ENCODE assay signal across 33 cellular contexts in the genomic region with DNA sequence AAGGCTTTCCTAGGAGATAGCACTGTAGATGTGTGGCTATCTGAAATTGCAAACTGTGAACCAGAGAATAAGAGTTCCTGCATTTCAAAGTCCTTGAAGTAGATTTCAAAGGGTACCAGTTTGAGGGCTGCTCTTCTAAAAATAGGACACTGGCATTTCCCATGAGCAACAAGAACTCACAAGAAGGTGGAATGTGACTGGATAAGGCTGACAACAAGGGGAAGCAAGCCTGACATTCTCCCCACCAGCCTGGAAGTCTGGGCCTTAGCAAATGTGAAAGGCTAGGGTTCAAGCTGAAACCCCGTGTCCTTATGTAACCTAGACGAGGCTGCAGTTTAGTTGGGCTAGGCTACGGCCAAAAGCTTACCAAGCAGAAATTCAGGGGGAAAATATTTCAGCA. TPM values are rescaled to one million over a fixed set of nuclear protein-coding genes. Genes with fewer than 3 reads are reported as not detected.
DNase-seq lines count a peak whose midpoint lies in the region; ATAC-seq and TF ChIP-seq lines count a peak whose summit lies in the region.
"Had no signal": no experiment of that assay in that cellular context is flagged by ENCODE, and none has a peak within 500 bp of the region (broad histone marks: within the 10 kb centered on the region; RNA-seq: fewer than 3 reads in every experiment).

No MANE protein-coding gene starts in this region.

- peak overlapping the region in 1 of 2 experiments; percentile 48; a peak in 1 of 4 replicates for H4K8ac ChIP-seq in IMR-90 (ENCODE audit: low read depth in 2 of 2, low read length in 2 of 2)

- intact Hi-C loops in IMR-90 (cut with micrococcal nuclease) (no loop called here), right cardiac atrium (cut with DNase I) (no loop called here), transverse colon (cut with DNase I; ENCODE audit: low total_unique reads) (no loop called here)

- DNase-seq in IMR-90: no peak
- DNase-seq in dermis blood vessel endothelial cell: peak; percentile 12
- DNase-seq in right cardiac atrium: no peak
- no peak for DNase-seq in NCI-H446 treated with DMSO at 0.1 percent for 48 hours (lab: John Stamatoyannopoulos, UW)
- no peak for DNase-seq in stimulated activated CD4-positive, alpha-beta T cell treated with anti-CD3 and anti-CD28 coated beads, Interleukin-1b, Interleukin-23, amount 100 ng/mL, for 48 hours
- DNase-seq in transverse colon: no peak
- DNase-seq in SHP77 treated with DMSO at 0.1 percent for 48 hours (lab: John Stamatoyannopoulos, UW): no peak
- DNase-seq: activated CD8-positive, alpha-beta T cell treated with anti-CD3 and anti-CD28 coated beads, Interleukin-2, amount 10 ng/mL, durations not matched to agents 7 days and 5 days; activated naive CD4-positive, alpha-beta T cell treated with anti-CD3 and anti-CD28 coated beads, Interleukin-2, amount 10 ng/mL, durations not matched to agents 7 days and 5 days; adrenal gland; DMS153; hippocampal formation; Kasumi-1; left colon; naive thymus-derived CD8-positive, alpha-beta T cell; NCI-H1436; NCI-H2081 treated with DMSO at 0.1 percent for 48 hours; NCI-H2227 treated with DMSO at 0.1 percent for 48 hours; NCI-H69; nucleus accumbens; PC-3; stimulated activated CD4-positive, alpha-beta T cell treated with anti-CD3 and anti-CD28 coated beads, Interleukin-2, amount 100 ng/mL, for 24 hours; stimulated activated CD8-positive, alpha-beta memory T cell treated with anti-CD3 and anti-CD28 coated beads, Interleukin-4, amount 100 ng/mL, for 48 hours; stimulated activated naive CD8-positive, alpha-beta T cell treated with anti-CD3 and anti-CD28 coated beads, Interleukin-15, amount 100 ng/mL, for 72 hours; SW 1271; T-helper 9 cell; trophoblast cell had no signal

- H3K79me1 ChIP-seq in IMR-90 (ENCODE audit: low read depth in 1 of 2, low read length in 2 of 2): no peaks in the 10 kb centered on the region

- H4K91ac ChIP-seq in IMR-90 (ENCODE audit: insufficient read depth, low read depth, low read length): 0 out of 2 replicates have a peak overlapping the region, but pooled peaks have one; percentile 4

- no peak overlapping the region for H2AK9ac ChIP-seq in IMR-90 (replicated peaks; ENCODE audit: low read depth, low read length, poor library complexity)

- H3K4me3 ChIP-seq in IMR-90 (ENCODE audit: insufficient read depth, low read depth, low read length): no peak overlapping the region
- H3K4me3 ChIP-seq in right cardiac atrium (ENCODE audit: low read length): no peak overlapping the region
- no peak overlapping the region for H3K4me3 ChIP-seq in parathyroid adenoma (ENCODE audit: low read depth, low read length)
- H3K4me3 ChIP-seq in transverse colon: no peak overlapping the region
- H3K4me3 ChIP-seq: adrenal gland, BLaER1, gastroesophageal sphincter, GM12878, HAP-1 had no signal

- dilution Hi-C loops in IMR-90 (cut with HindIII; ENCODE audit: low sequenced_read_pairs, unreplicated experiment): no loop called here

- TF ChIP-seq POLR2A in IMR-90 (IDR thresholded peaks at IDR 0.05; ENCODE audit: low read depth, low read length) (no peak), transverse colon (IDR thresholded peaks at IDR 0.05) (no peak)

- H3K27me3 ChIP-seq in IMR-90 (ENCODE audit: control insufficient read depth, insufficient read depth, low read length): no peaks in the 10 kb centered on the region
- no peaks in the 10 kb centered on the region for H3K27me3 ChIP-seq in right cardiac atrium (ENCODE audit: control insufficient read depth, insufficient read depth)
- no peaks in the 10 kb centered on the region for H3K27me3 ChIP-seq in parathyroid adenoma (ENCODE audit: control insufficient read depth, insufficient read depth, low read length)
- no peaks in the 10 kb centered on the region for H3K27me3 ChIP-seq in transverse colon
- H3K27me3 ChIP-seq: adrenal gland, BLaER1, gastroesophageal sphincter had no signal

- no CpG with 5 or more reads among the region's 3 CpGs for WGBS in IMR-90 (ENCODE audit: extremely low coverage in 2 of 2, insufficient read length in 1 of 2), 2 experiments
- WGBS in right cardiac atrium: 56% methylated on average over 3 of the region's 3 CpGs
- 71% methylated on average over 3 of the region's 3 CpGs; no CpG with 5 or more reads in 1 of the 2 donors for WGBS in transverse colon (ENCODE audit: low coverage in 1 of 2), 2 donors

- peak overlapping the region; percentile 6; the same call in 1 of the 2 replicates for H4K5ac ChIP-seq in IMR-90 (ENCODE audit: low read depth, low read length)

- no peak for TF ChIP-seq CTCF in IMR-90 (conservative IDR thresholded peaks at IDR 0.05; ENCODE audit: low read depth, low read length)
- no peak for TF ChIP-seq CTCF in parathyroid adenoma (IDR thresholded peaks at IDR 0.05)
- TF ChIP-seq CTCF in transverse colon (IDR thresholded peaks at IDR 0.05): no peak

- no peak overlapping the region for H3K23ac ChIP-seq in IMR-90 (ENCODE audit: low read depth, low read length)

- H3K4me2 ChIP-seq in IMR-90 (ENCODE audit: low read depth, low read length): no peak overlapping the region
- no peak overlapping the region for H3K4me2 ChIP-seq in parathyroid adenoma (ENCODE audit: low read length)
- H3K4me2 ChIP-seq: BLaER1 had no signal

- no peaks in the 10 kb centered on the region for H3K36me3 ChIP-seq in IMR-90 (ENCODE audit: control insufficient read depth, insufficient read depth, low read length)
- no peaks in the 10 kb centered on the region for H3K36me3 ChIP-seq in parathyroid adenoma (ENCODE audit: control insufficient read depth, insufficient read depth, low read length)
- H3K36me3 ChIP-seq in transverse colon: no peaks in the 10 kb centered on the region
- H3K36me3 ChIP-seq: adrenal gland, BLaER1, gastroesophageal sphincter, HAP-1 had no signal

- no peaks in the 10 kb centered on the region for H3K79me2 ChIP-seq in parathyroid adenoma

- BruUV-seq in IMR-90 (replicated peaks; lab: Mats Ljungman, UMichigan): no TSS peak

- no peak; the same call in 1 of the 2 replicates for ATAC-seq in IMR-90 (ENCODE audit: low read depth)
- peak; percentile 71 to 81 for ATAC-seq in right cardiac atrium
- ATAC-seq: activated CD8-positive, alpha-beta T cell treated with anti-CD3 and anti-CD28 coated beads, Interleukin-2, amount 10 ng/mL, durations not matched to agents 7 days and 5 days; activated T-helper 17 cell treated with anti-CD3 and anti-CD28 coated beads, Interleukin-2, amount 50 U/mL, for 72 hours; gastroesophageal sphincter; GM12878; left colon; naive thymus-derived CD8-positive, alpha-beta T cell; PC-3; stimulated activated naive CD8-positive, alpha-beta T cell treated with anti-CD3 and anti-CD28 coated beads, Interleukin-15, amount 100 ng/mL, for 72 hours had no signal

- H3K4me1 ChIP-seq in IMR-90 (ENCODE audit: control insufficient read depth, insufficient read depth, low read length) (peaks cover 13% of the 10 kb centered on the region), right cardiac atrium (ENCODE audit: control insufficient read depth, insufficient read depth, low read length) (peaks cover 6% of the 10 kb centered on the region), parathyroid adenoma (peaks cover 5% of the 10 kb centered on the region), transverse colon (peaks cover 0 to 4% (median 0%) of the 10 kb centered on the region in 4 donors)
- H3K4me1 ChIP-seq: BLaER1, HAP-1 had no signal

- H2AFZ ChIP-seq in IMR-90 (replicated peaks; ENCODE audit: low read length, poor library complexity): peak overlapping the region; percentile 17
- H2AFZ ChIP-seq in parathyroid adenoma: peak overlapping the region; percentile 51

- no peak overlapping the region for H3K9ac ChIP-seq in IMR-90 (ENCODE audit: low read depth, low read length)
- no peak overlapping the region for H3K9ac ChIP-seq in parathyroid adenoma
- H3K9ac ChIP-seq: BLaER1 had no signal

- H3K14ac ChIP-seq in IMR-90 (replicated peaks; ENCODE audit: low read depth, low read length): peak overlapping the region; percentile 20; the same call in 1 of the 2 replicates

- TF ChIP-seq RAD21 in IMR-90 (IDR thresholded peaks at IDR 0.05; ENCODE audit: low read length): no peak

- no peak overlapping the region; the same call in 1 of the 2 replicates for H2BK120ac ChIP-seq in IMR-90 (ENCODE audit: low read depth, low read length)

- no peaks in the 10 kb centered on the region for H4K20me1 ChIP-seq in IMR-90 (ENCODE audit: insufficient read depth, low read length)
- H4K20me1 ChIP-seq: BLaER1 had no signal

- no peak overlapping the region for H3K27ac ChIP-seq in IMR-90 (ENCODE audit: insufficient read depth, low read length)
- H3K27ac ChIP-seq in right cardiac atrium (ENCODE audit: low read length): peak overlapping the region; percentile 98
- no peak overlapping the region for H3K27ac ChIP-seq in parathyroid adenoma
- no peak overlapping the region for H3K27ac ChIP-seq in transverse colon
- H3K27ac ChIP-seq: BLaER1, gastroesophageal sphincter had no signal

- peak overlapping the region; percentile 56 for H3K4ac ChIP-seq in IMR-90 (ENCODE audit: low read depth, low read length)

- TF ChIP-seq EP300 in transverse colon (IDR thresholded peaks at IDR 0.05; ENCODE audit: low read depth): no peak

- H2BK15ac ChIP-seq in IMR-90 (ENCODE audit: low read depth, low read length): no peak overlapping the region; the same call in 2 of the 3 replicates

- H3K56ac ChIP-seq in IMR-90 (ENCODE audit: extremely low read depth, insufficient read depth, low read length): no peak overlapping the region

- H3K18ac ChIP-seq in IMR-90 (ENCODE audit: low read depth, low read length): no peak overlapping the region; the same call in 1 of the 2 replicates

- H2AK5ac ChIP-seq in IMR-90 (ENCODE audit: low read depth, low read length): peak overlapping the region; percentile 23; the same call in 1 of the 2 replicates

- POLR2A ChIA-PET in IMR-90 (lab: Charles Lee; ENCODE audit: unreplicated experiment): no interaction called here

- in situ Hi-C loops in IMR-90 (cut with MboI; ENCODE audit: low sequenced_read_pairs) (no loop called here), transverse colon (cut with MboI; ENCODE audit: low pct_ligation_motif_present in 1 of 4, low pct_unique_long_range_greater_than_20kb in 1 of 4, low sequenced_read_pairs in 3 of 4) (no loop called here)

- H3K9me1 ChIP-seq in IMR-90 (ENCODE audit: insufficient read depth, low read length): peaks cover 8% of the 10 kb centered on the region

- H2BK5ac ChIP-seq in IMR-90 (ENCODE audit: low read depth, low read length, poor library complexity, severe bottlenecking): peak overlapping the region; percentile 25

- CTCF ChIA-PET in IMR-90 (lab: Yijun Ruan, JAX): no interaction called here

- H2BK20ac ChIP-seq in IMR-90 (ENCODE audit: low read depth, low read length): peak overlapping the region; percentile 22; the same call in 1 of the 2 replicates

- no peaks in the 10 kb centered on the region for H3K9me3 ChIP-seq in IMR-90 (ENCODE audit: control insufficient read depth, insufficient read depth, low read length)
- no peaks in the 10 kb centered on the region for H3K9me3 ChIP-seq in right cardiac atrium (ENCODE audit: control insufficient read depth, low read length)
- no peaks in the 10 kb centered on the region for H3K9me3 ChIP-seq in parathyroid adenoma (ENCODE audit: control insufficient read depth, low read length)
- H3K9me3 ChIP-seq in transverse colon: no peaks in the 10 kb centered on the region
- H3K9me3 ChIP-seq: adrenal gland, BLaER1, gastroesophageal sphincter, HAP-1 had no signal

RNA-seq across cellular contexts. Expression of gene TJP1, which starts 18.7 kb away (rescaled TPM):
- total RNA-seq in IMR-90 (2012; rRNA removed): 43.4 and 61.7 TPM in 2 replicates
- 41.9 and 42.2 TPM in 2 replicates for polyA plus RNA-seq in IMR-90 (2012; rRNA removed)
- polyA plus RNA-seq in IMR-90 (2012; cell fraction: cytosol; rRNA removed): 13.8 and 15.5 TPM in 2 replicates
- polyA plus RNA-seq in IMR-90 (2012; cell fraction: nucleus; rRNA removed; ENCODE audit: low replicate concordance): 15.4 and 56.9 TPM in 2 replicates
- 122 and 184 TPM in 2 replicates for total RNA-seq in dermis blood vessel endothelial cell
- 100 to 1,000 TPM; 118 to 131 (median 120) TPM for total RNA-seq in right cardiac atrium
- 36.6 TPM for polyA plus RNA-seq in right cardiac atrium
- 100 to 1,000 TPM in 1 of 4 donors, 10 to 100 TPM in 3; 69.9 to 119 (median 93.0) TPM for total RNA-seq in transverse colon
- total RNA-seq: activated CD8-positive, alpha-beta T cell treated with anti-CD3 and anti-CD28 coated beads, Interleukin-2, amount 10 ng/mL, durations not matched to agents 7 days and 5 days; activated T-helper 17 cell treated with anti-CD3 and anti-CD28 coated beads, Interleukin-2, amount 50 U/mL, for 72 hours; naive thymus-derived CD8-positive, alpha-beta T cell had no signal
- polyA plus RNA-seq: naive thymus-derived CD8-positive, alpha-beta T cell had no signal
